ENCODE assay signal across 28 cellular contexts in the genomic region with DNA sequence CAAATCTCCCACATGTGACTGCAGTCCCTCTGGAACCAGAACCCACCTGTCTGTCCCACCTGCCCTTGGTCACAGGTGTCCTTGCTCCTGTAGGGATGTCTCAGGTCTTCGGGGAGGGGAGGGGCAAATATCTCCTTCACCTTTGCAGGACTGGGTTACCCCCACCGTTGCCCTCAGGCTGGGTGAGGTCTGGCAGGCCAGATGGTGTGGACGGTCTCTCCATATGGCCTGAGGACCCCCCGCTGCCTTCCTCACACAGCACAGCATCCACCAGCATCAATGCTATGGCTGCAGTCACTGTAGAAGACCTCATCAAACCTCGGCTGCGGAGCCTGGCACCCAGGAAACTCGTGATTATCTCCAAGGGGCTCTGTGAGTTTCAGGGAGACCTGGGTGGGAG. TPM values are rescaled to one million over a fixed set of nuclear protein-coding genes. Genes with fewer than 3 reads are reported as not detected.
"Had no signal": no experiment of that assay in that cellular context is flagged by ENCODE, and none has a peak within 500 bp of the region (broad histone marks: within the 10 kb centered on the region; RNA-seq: fewer than 3 reads in every experiment).

No MANE protein-coding gene starts in this region.

- H3K27ac ChIP-seq: adrenal gland, colonic mucosa, esophagus muscularis mucosa, neutrophil, parathyroid adenoma had no signal

- H3K4me3 Mint-ChIP-seq: activated CD4-positive, alpha-beta T cell treated with anti-CD3 and anti-CD28 coated beads for 36 hours; activated naive CD8-positive, alpha-beta T cell; activated T-cell treated with anti-CD3 and anti-CD28 coated beads, Interleukin-2, amount 50 U/mL, for 24 hours; activated T-helper 17 cell treated with anti-CD3 and anti-CD28 coated beads, Interleukin-2, amount 50 U/mL, for 72 hours; effector memory CD8-positive, alpha-beta T cell; natural killer cell treated with Interleukin-12 subunit alpha and Interleukin-12 subunit beta and Interleukin-15 and Interleukin-18, amount 100 ng/mL, for 72 hours; WTC11 had no signal

- DNase-seq: activated CD4-positive, alpha-beta T cell treated with anti-CD3 and anti-CD28 coated beads for 36 hours; activated CD4-positive, alpha-beta T cell treated with anti-CD3 and anti-CD28 coated beads, Interleukin-2, amount 50 U/mL, for 4 hours; activated CD8-positive, alpha-beta memory T cell treated with anti-CD3 and anti-CD28 coated beads for 24 hours; activated CD8-positive, alpha-beta memory T cell treated with anti-CD3 and anti-CD28 coated beads, Interleukin-2, amount 50 U/mL, for 4 hours; activated naive CD4-positive, alpha-beta T cell; activated T-cell treated with anti-CD3 and anti-CD28 coated beads, Interleukin-2, amount 50 U/mL, for 24 hours; adrenal gland; central memory CD4-positive, alpha-beta T cell; colonic mucosa; effector memory CD8-positive, alpha-beta T cell; hypothalamus; left cardiac atrium; right cardiac atrium; stimulated activated CD4-positive, alpha-beta T cell treated with anti-CD3 and anti-CD28 coated beads, Interleukin-4, amount 100 ng/mL, for 24 hours; stimulated activated naive CD4-positive, alpha-beta T cell treated with Interleukin-2 at 50 U/mL for 16 hours had no signal

- ATAC-seq: activated CD4-positive, alpha-beta T cell treated with anti-CD3 and anti-CD28 coated beads for 36 hours; activated T-helper 17 cell treated with anti-CD3 and anti-CD28 coated beads, Interleukin-2, amount 50 U/mL, for 72 hours; effector memory CD8-positive, alpha-beta T cell; left cardiac atrium; right cardiac atrium; WTC11 had no signal

- H3K36me3 Mint-ChIP-seq: activated naive CD8-positive, alpha-beta T cell; natural killer cell treated with Interleukin-12 subunit alpha and Interleukin-12 subunit beta and Interleukin-15 and Interleukin-18, amount 100 ng/mL, for 72 hours; WTC11 had no signal

- H3K9me3 ChIP-seq: adrenal gland, colonic mucosa, esophagus muscularis mucosa, neutrophil had no signal

- H3K79me2 ChIP-seq: parathyroid adenoma had no signal

- H3K4me1 Mint-ChIP-seq: activated CD4-positive, alpha-beta T cell treated with anti-CD3 and anti-CD28 coated beads for 36 hours; activated T-helper 17 cell treated with anti-CD3 and anti-CD28 coated beads, Interleukin-2, amount 50 U/mL, for 72 hours; WTC11 had no signal

- H3K36me3 ChIP-seq: adrenal gland, colonic mucosa, esophagus muscularis mucosa, neutrophil had no signal

- H3K27me3 Mint-ChIP-seq: activated CD4-positive, alpha-beta T cell treated with anti-CD3 and anti-CD28 coated beads for 36 hours; activated naive CD8-positive, alpha-beta T cell; activated T-cell treated with anti-CD3 and anti-CD28 coated beads, Interleukin-2, amount 50 U/mL, for 24 hours; activated T-helper 17 cell treated with anti-CD3 and anti-CD28 coated beads, Interleukin-2, amount 50 U/mL, for 72 hours; effector memory CD8-positive, alpha-beta T cell; natural killer cell treated with Interleukin-12 subunit alpha and Interleukin-12 subunit beta and Interleukin-15 and Interleukin-18, amount 100 ng/mL, for 72 hours had no signal

- H3K27me3 ChIP-seq: adrenal gland, colonic mucosa had no signal

- H3K27ac Mint-ChIP-seq: activated CD4-positive, alpha-beta T cell treated with anti-CD3 and anti-CD28 coated beads for 36 hours; activated naive CD8-positive, alpha-beta T cell; activated T-cell treated with anti-CD3 and anti-CD28 coated beads, Interleukin-2, amount 50 U/mL, for 24 hours; activated T-helper 17 cell treated with anti-CD3 and anti-CD28 coated beads, Interleukin-2, amount 50 U/mL, for 72 hours; natural killer cell treated with Interleukin-12 subunit alpha and Interleukin-12 subunit beta and Interleukin-15 and Interleukin-18, amount 100 ng/mL, for 72 hours; WTC11 had no signal

- H3K4me1 ChIP-seq: adrenal gland, colonic mucosa, esophagus muscularis mucosa, parathyroid adenoma had no signal

- H3K9ac ChIP-seq: parathyroid adenoma had no signal

- H3K4me3 ChIP-seq: adrenal gland, colonic mucosa, dorsolateral prefrontal cortex, esophagus muscularis mucosa had no signal

- H3K9me3 Mint-ChIP-seq: activated T-cell treated with anti-CD3 and anti-CD28 coated beads, Interleukin-2, amount 50 U/mL, for 24 hours; activated T-helper 17 cell treated with anti-CD3 and anti-CD28 coated beads, Interleukin-2, amount 50 U/mL, for 72 hours; effector memory CD8-positive, alpha-beta T cell; natural killer cell treated with Interleukin-12 subunit alpha and Interleukin-12 subunit beta and Interleukin-15 and Interleukin-18, amount 100 ng/mL, for 72 hours; WTC11 had no signal

- H2AFZ ChIP-seq: parathyroid adenoma had no signal

RNA-seq across cellular contexts. Expression of a gene that starts 10.0 kb away (rescaled TPM):
- total RNA-seq: adrenal gland, astrocyte, colonic mucosa, endothelial cell of umbilical vein, left cardiac atrium, pulmonary artery endothelial cell, right cardiac atrium, urinary bladder had no signal
- polyA plus RNA-seq: endothelial cell of umbilical vein, liver, right cardiac atrium, urinary bladder had no signal
